ENCODE assay signal across 1 cellular context in genomic region chr2:29322011-29322410, GRCh38.
TF ChIP-seq lines count a peak whose summit lies in the region.

No MANE protein-coding gene starts in this region.

TF ChIP-seq in H1, 55 proteins besides CTCF, POLR2A, EP300 and RAD21:
- TF ChIP-seq CREB1 (IDR thresholded peaks at IDR 0.05) (no peak), CHD2 (IDR thresholded peaks at IDR 0.05; ENCODE audit: low read length) (no peak), CTBP2 (IDR thresholded peaks at IDR 0.05; ENCODE audit: borderline replicate concordance, insufficient read depth, insufficient read length, low read length) (no peak), EGR1 (IDR thresholded peaks at IDR 0.05; ENCODE audit: borderline replicate concordance, low read depth, low read length) (no peak), USF2 (IDR thresholded peaks at IDR 0.05; ENCODE audit: low read length) (no peak), CBX5 (IDR thresholded peaks at IDR 0.05; ENCODE audit: low read depth, low read length) (no peak), GABPA (IDR thresholded peaks at IDR 0.05; ENCODE audit: borderline replicate concordance, insufficient read depth, low read length) (no peak), YY1 (IDR thresholded peaks at IDR 0.05; ENCODE audit: low read depth, low read length) (no peak)
